In genomic region chr4:151231915-151232595, GRCh38 we compare ENCODE assay signal across 14 cellular contexts. TPM values are rescaled to one million over a fixed set of nuclear protein-coding genes. Genes with fewer than 3 reads are reported as not detected.
"Had no signal": no experiment of that assay in that cellular context is flagged by ENCODE, and none has a peak within 500 bp of the region (broad histone marks: within the 10 kb centered on the region; RNA-seq: fewer than 3 reads in every experiment).

No MANE protein-coding gene starts in this region.

- H3K9me3 ChIP-seq: colonic mucosa, neutrophil, tibial nerve had no signal

- H3K27me3 ChIP-seq: colonic mucosa, tibial nerve had no signal

- H3K27ac ChIP-seq: colonic mucosa, neutrophil had no signal

- H3K4me1 ChIP-seq: colonic mucosa had no signal

- H3K36me3 ChIP-seq: colonic mucosa, neutrophil, tibial nerve had no signal

- ATAC-seq: activated CD4-positive, alpha-beta T cell treated with anti-CD3 and anti-CD28 coated beads for 36 hours had no signal

- H3K4me3 ChIP-seq: colonic mucosa, tibial nerve had no signal

- DNase-seq: activated CD4-positive, alpha-beta memory T cell treated with anti-CD3 and anti-CD28 coated beads, Interleukin-2, amount 10 ng/mL, durations not matched to agents 7 days and 5 days; activated CD4-positive, alpha-beta T cell treated with anti-CD3 and anti-CD28 coated beads for 36 hours; activated gamma-delta T cell; activated T-cell treated with anti-CD3 and anti-CD28 coated beads, Interleukin-2, amount 50 U/mL, for 48 hours; anterior cingulate cortex; colonic mucosa; kidney; naive B cell; small intestine had no signal

RNA-seq across cellular contexts. Expression of gene PRSS48, which starts 44.9 kb away (rescaled TPM):
- total RNA-seq: activated CD4-positive, alpha-beta memory T cell treated with anti-CD3 and anti-CD28 coated beads, Interleukin-2, amount 10 ng/mL, durations not matched to agents 7 days and 5 days; activated CD4-positive, alpha-beta T cell treated with anti-CD3 and anti-CD28 coated beads for 36 hours; colonic mucosa; kidney; lower leg skin; subcutaneous adipose tissue; T-helper 2 cell treated with Interferon-gamma antibody and Interleukin-4, amounts not matched to agents 100 ng/mL and 5 ng/mL, for 36 hours; tibial nerve had no signal
- polyA plus RNA-seq: small intestine had no signal
